ENCODE assay signal across 8 cellular contexts in genomic region chr19:58573658-58574164, GRCh38. TPM values are rescaled to one million over a fixed set of nuclear protein-coding genes. Genes with fewer than 3 reads are reported as not detected.
DNase-seq lines count a peak whose midpoint lies in the region; ATAC-seq and TF ChIP-seq lines count a peak whose summit lies in the region.

No MANE protein-coding gene starts in this region.

- H3K27me3 ChIP-seq in NT2/D1 (ENCODE audit: insufficient read depth, insufficient read length): peaks cover 2% of the 10 kb centered on the region

- peak overlapping the region; percentile 84 for H3K9ac ChIP-seq in NT2/D1 (ENCODE audit: insufficient read length, low read depth)

- H3K27ac ChIP-seq in C4-2B: peak overlapping the region; percentile 89

- no peak for ATAC-seq in effector memory CD8-positive, alpha-beta T cell (replicated peaks)
- ATAC-seq in HG02610 (IDR thresholded peaks at IDR 0.05; ENCODE audit: unreplicated experiment): no peak
- no peak for ATAC-seq in activated CD4-positive, CD25-positive, alpha-beta regulatory T cell treated with anti-CD3 and anti-CD28 coated beads, Interleukin-2, amount 50 U/mL, for 24 hours
- no peak for ATAC-seq in GM18519 (IDR thresholded peaks at IDR 0.05; ENCODE audit: low FRiP score, unreplicated experiment)

- DNase-seq in NT2/D1 (ENCODE audit: low read depth, low spot score) (no peak), neural crest cell (ENCODE audit: low read depth, low spot score) (no peak), dedifferentiated amniotic fluid mesenchymal stem cell (ENCODE audit: extremely low spot score) (no peak)
- no peak for DNase-seq in effector memory CD8-positive, alpha-beta T cell

- H3K4me3 Mint-ChIP-seq in effector memory CD8-positive, alpha-beta T cell: peak overlapping the region; percentile 90 to 91
- peak overlapping the region; percentile 99 for H3K4me3 Mint-ChIP-seq in neural crest cell

- peaks cover 24 to 31% of the 10 kb centered on the region in 2 donors for H3K4me1 Mint-ChIP-seq in effector memory CD8-positive, alpha-beta T cell (ENCODE audit: low read depth in 2 of 2)
- peaks cover 41% of the 10 kb centered on the region for H3K4me1 Mint-ChIP-seq in neural crest cell

- peak overlapping the region; percentile 76 for H3K4me3 ChIP-seq in NT2/D1 (ENCODE audit: insufficient read length, low read depth)

- peaks cover 5% of the 10 kb centered on the region for H3K4me1 ChIP-seq in NT2/D1 (ENCODE audit: insufficient read depth, insufficient read length)

- peak overlapping the region; percentile 98 for H3K27ac Mint-ChIP-seq in effector memory CD8-positive, alpha-beta T cell
- peak overlapping the region; percentile 100 for H3K27ac Mint-ChIP-seq in neural crest cell (ENCODE audit: unreplicated experiment)

- H3K27me3 Mint-ChIP-seq in effector memory CD8-positive, alpha-beta T cell: no peaks in the 10 kb centered on the region
- H3K27me3 Mint-ChIP-seq in neural crest cell (ENCODE audit: low read depth): peaks cover 6% of the 10 kb centered on the region

- no peaks in the 10 kb centered on the region for H3K9me3 Mint-ChIP-seq in effector memory CD8-positive, alpha-beta T cell
- H3K9me3 Mint-ChIP-seq in neural crest cell: no peaks in the 10 kb centered on the region

- no peaks in the 10 kb centered on the region for H3K9me3 ChIP-seq in NT2/D1 (ENCODE audit: insufficient read depth, low read length)

- peaks cover 35% of the 10 kb centered on the region for H3K36me3 ChIP-seq in NT2/D1 (ENCODE audit: insufficient read depth, insufficient read length, low read length)

- TF ChIP-seq CTCF in C4-2B (conservative IDR thresholded peaks at IDR 0.05): no peak
- TF ChIP-seq CTCF in neural crest cell (conservative IDR thresholded peaks at IDR 0.05): no peak

- peaks cover 40% of the 10 kb centered on the region for H3K36me3 Mint-ChIP-seq in effector memory CD8-positive, alpha-beta T cell (ENCODE audit: insufficient read depth)
- no peaks in the 10 kb centered on the region for H3K36me3 Mint-ChIP-seq in neural crest cell (ENCODE audit: low read depth)

RNA-seq across cellular contexts. Expression of gene MZF1, which starts 0.6 kb away (rescaled TPM):
- total RNA-seq in neural crest cell: 40.5 and 43.3 TPM in 2 replicates

RNA-seq across cellular contexts. Expression of gene UBE2M, which starts 15.3 kb away (rescaled TPM):
- 113 and 119 TPM in 2 replicates for total RNA-seq in neural crest cell

RNA-seq across cellular contexts. Expression of gene CHMP2A, which starts 18.8 kb away (rescaled TPM):
- 61.6 and 64.6 TPM in 2 replicates for total RNA-seq in neural crest cell

RNA-seq across cellular contexts. Expression of gene TRIM28, which starts 29.8 kb away (rescaled TPM):
- total RNA-seq in neural crest cell: 964 and 1,000 TPM in 2 replicates

RNA-seq across cellular contexts. Expression of gene ZBTB45, which starts 54.1 kb away (rescaled TPM):
- 24.1 and 27.3 TPM in 2 replicates for total RNA-seq in neural crest cell
